In the genomic region with DNA sequence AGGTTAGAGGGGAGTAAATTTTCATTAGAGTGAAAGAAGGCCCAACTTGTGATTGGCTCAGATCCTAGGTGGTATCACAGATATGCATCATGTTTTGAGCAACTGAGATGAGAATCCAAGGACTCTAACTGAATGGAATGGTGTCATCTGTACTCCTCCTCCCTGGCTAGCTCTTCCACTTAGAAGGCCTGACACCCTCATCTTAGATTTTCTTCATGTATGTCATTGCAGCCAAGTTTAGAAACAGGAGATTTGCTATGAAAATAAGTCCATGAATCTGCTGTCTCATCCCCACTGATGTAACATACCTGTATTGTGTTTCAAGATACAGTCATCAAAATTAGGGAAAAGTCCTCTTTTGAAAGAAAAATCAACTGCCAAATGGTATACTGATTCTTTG, we compare ENCODE assay signal across 17 cellular contexts. TPM values are rescaled to one million over a fixed set of nuclear protein-coding genes. Genes with fewer than 3 reads are reported as not detected.
DNase-seq lines count a peak whose midpoint lies in the region; ATAC-seq, FAIRE-seq and TF ChIP-seq lines count a peak whose summit lies in the region.
"Had no signal": no experiment of that assay in that cellular context is flagged by ENCODE, and none has a peak within 500 bp of the region (broad histone marks: within the 10 kb centered on the region; RNA-seq: fewer than 3 reads in every experiment).

No MANE protein-coding gene starts in this region.

- H3K4me3 ChIP-seq in coronary artery (no peak overlapping the region), parathyroid adenoma (ENCODE audit: low read depth, low read length) (no peak overlapping the region), tibial artery (no peak overlapping the region), pancreas (no peak overlapping the region)
- H3K4me3 ChIP-seq: A549, SJCRH30 had no signal

- H3K27me3 ChIP-seq in parathyroid adenoma (ENCODE audit: control insufficient read depth, insufficient read depth, low read length): no peaks in the 10 kb centered on the region
- no peaks in the 10 kb centered on the region for H3K27me3 ChIP-seq in tibial artery
- no peaks in the 10 kb centered on the region for H3K27me3 ChIP-seq in pancreas
- H3K27me3 ChIP-seq: SJCRH30 had no signal

- H3K27ac ChIP-seq in coronary artery: peak overlapping the region; percentile 2 to 67
- H3K27ac ChIP-seq in parathyroid adenoma: peak overlapping the region; percentile 70
- peak overlapping the region; percentile 76 to 81 for H3K27ac ChIP-seq in tibial artery
- H3K27ac ChIP-seq in pancreas: no peak overlapping the region
- H3K27ac ChIP-seq: A549, C4-2B, HL-60 had no signal

- H3K9me3 ChIP-seq in parathyroid adenoma (ENCODE audit: control insufficient read depth, low read length) (no peaks in the 10 kb centered on the region), tibial artery (no peaks in the 10 kb centered on the region), pancreas (no peaks in the 10 kb centered on the region)
- H3K9me3 ChIP-seq: A549, SJCRH30 had no signal

- no peak for FAIRE-seq in pancreas (lab: Jason Lieb, UNC)
- FAIRE-seq: A549 had no signal

- H3K4me1 ChIP-seq in parathyroid adenoma: peaks cover 29% of the 10 kb centered on the region
- peaks cover 0 to 97% (median 19%) of the 10 kb centered on the region in 4 donors for H3K4me1 ChIP-seq in tibial artery
- H3K4me1 ChIP-seq in pancreas: peaks cover 0 to 3% (median 0%) of the 10 kb centered on the region in 3 donors
- H3K4me1 ChIP-seq: A549 had no signal

- H3K79me2 ChIP-seq in parathyroid adenoma: peaks cover 30% of the 10 kb centered on the region

- no peak for TF ChIP-seq CTCF in coronary artery (IDR thresholded peaks at IDR 0.05)
- no peak for TF ChIP-seq CTCF in parathyroid adenoma (IDR thresholded peaks at IDR 0.05)
- TF ChIP-seq CTCF in tibial artery (IDR thresholded peaks at IDR 0.05): no peak
- no peak for TF ChIP-seq CTCF in pancreas (IDR thresholded peaks at IDR 0.05)

- H3K4me2 ChIP-seq in parathyroid adenoma (ENCODE audit: low read length): no peak overlapping the region
- H3K4me2 ChIP-seq: A549 had no signal

- intact Hi-C loops in tibial artery (cut with DNase I; ENCODE audit: low total_unique reads): no loop called here
- intact Hi-C loops in pancreas (cut with DNase I): no loop called here

- H3K36me3 ChIP-seq in parathyroid adenoma (ENCODE audit: control insufficient read depth, insufficient read depth, low read length) (peaks cover 4% of the 10 kb centered on the region), tibial artery (no peaks in the 10 kb centered on the region), pancreas (no peaks in the 10 kb centered on the region)
- H3K36me3 ChIP-seq: SJCRH30 had no signal

- H2AFZ ChIP-seq in parathyroid adenoma: no peak overlapping the region

- ATAC-seq in pancreas: no peak
- no peak for ATAC-seq in GM21423 (IDR thresholded peaks at IDR 0.05; ENCODE audit: unreplicated experiment)
- ATAC-seq: A549 had no signal

- H3K9ac ChIP-seq in parathyroid adenoma: no peak overlapping the region

- DNase-seq in HCEC 1CT: peak; percentile 11
- DNase-seq in coronary artery (ENCODE audit: low spot score): no peak
- DNase-seq in tibial artery: no peak
- DNase-seq in DMS79 (lab: John Stamatoyannopoulos, UW): no peak
- DNase-seq in NCI-H2107 (lab: John Stamatoyannopoulos, UW): no peak
- DNase-seq in pancreas: no peak
- DNase-seq: H9, NCI-H1417, NCI-H1930, NCI-H748 treated with DMSO at 0.1 percent for 48 hours, RPMI8226, SJCRH30 had no signal

RNA-seq across cellular contexts. Expression of a gene that starts 54.4 kb away (rescaled TPM):
- 10 to 100 TPM in 2 of 6 donors, 1 to 10 TPM in 4; 3.2 to 18.3 (median 6.5) TPM for total RNA-seq in pancreas
- polyA plus RNA-seq in pancreas: 1 to 10 TPM; 1.9 to 4.3 TPM

RNA-seq across cellular contexts. Expression of a gene that starts 54.4 kb away (rescaled TPM):
- 10 to 100 TPM in 2 of 6 donors, 1 to 10 TPM in 4; 6.0 to 12.2 (median 8.2) TPM for total RNA-seq in pancreas
- 1 to 10 TPM; 2.0 to 7.3 TPM for polyA plus RNA-seq in pancreas

Comparison
In these comparisons a context has a peak if more than half of its experiments do, and no peak if none do; other contexts are left out.
1. H3K27ac ChIP-seq: peak in coronary artery (2 of 2), parathyroid adenoma (single experiment) and tibial artery (2 of 2); none in pancreas (0 of 4).